Comparison of ENCODE assay signal across 2 cellular contexts in the genomic region with DNA sequence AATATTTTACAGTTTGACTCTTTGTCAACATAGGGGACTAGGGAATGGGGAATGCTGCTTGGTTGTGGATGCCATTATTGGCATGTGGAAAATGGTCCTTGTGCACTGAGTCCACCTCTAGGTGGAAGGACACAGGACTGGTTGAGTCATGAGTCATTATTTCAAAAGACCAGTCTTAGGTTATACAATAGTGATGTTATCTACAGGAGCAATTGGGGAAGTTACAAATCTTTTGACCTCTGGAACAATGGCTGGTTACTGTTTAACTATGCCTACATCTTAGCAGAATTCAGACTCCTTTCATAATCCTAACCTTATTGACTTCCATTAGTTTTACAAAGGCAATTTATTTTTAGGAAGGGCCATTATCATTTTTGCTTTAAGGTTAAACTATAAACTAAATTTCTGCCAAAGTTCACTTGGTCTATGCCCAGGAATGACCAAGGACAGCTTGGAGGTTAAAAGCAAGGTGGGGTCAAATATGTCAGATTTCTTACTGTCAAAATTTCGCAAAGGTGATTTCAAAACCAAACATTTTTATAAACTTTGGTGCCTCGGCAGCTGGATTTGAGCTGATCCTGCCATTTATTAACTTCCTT.
TF ChIP-seq lines count a peak whose summit lies in the region.

No MANE protein-coding gene starts in this region.

TF ChIP-seq in GM12878, 131 proteins besides CTCF, POLR2A, EP300 and RAD21:
- TF ChIP-seq IKZF1 (conservative IDR thresholded peaks at IDR 0.05) (peak; percentile 34; the same call in 1 of the 2 replicates), ATF7 (IDR thresholded peaks at IDR 0.05; ENCODE audit: low read depth) (no peak)

TF ChIP-seq in liver, 16 proteins besides CTCF, POLR2A, EP300 and RAD21:
- TF ChIP-seq TAF1 (conservative IDR thresholded peaks at IDR 0.05) (no peak), JUND (IDR thresholded peaks at IDR 0.05) (peak; percentile 97 to 99), SP1 (IDR thresholded peaks at IDR 0.05) (peak; percentile 97), HNF4G (IDR thresholded peaks at IDR 0.05) (peak; percentile 75), EGR1 (IDR thresholded peaks at IDR 0.05; ENCODE audit: low read depth in 2 of 2) (peak in 1 of 2 donors; percentile 14), GABPA (IDR thresholded peaks at IDR 0.05 in 1 of 2, conservative IDR thresholded peaks at IDR 0.05 in 1 of 2) (peak in 1 of 2 donors; percentile 42), HNF4A (conservative IDR thresholded peaks at IDR 0.05) (peak; percentile 91 to 95), FOXA1 (IDR thresholded peaks at IDR 0.05) (no peak), FOXA2 (IDR thresholded peaks at IDR 0.05) (peak; percentile 73), RXRA (IDR thresholded peaks at IDR 0.05) (peak; percentile 94 to 96), NR2F2 (IDR thresholded peaks at IDR 0.05) (peak; percentile 92), YY1 (IDR thresholded peaks at IDR 0.05) (peak; percentile 88)
- TF ChIP-seq, protein P1, sequence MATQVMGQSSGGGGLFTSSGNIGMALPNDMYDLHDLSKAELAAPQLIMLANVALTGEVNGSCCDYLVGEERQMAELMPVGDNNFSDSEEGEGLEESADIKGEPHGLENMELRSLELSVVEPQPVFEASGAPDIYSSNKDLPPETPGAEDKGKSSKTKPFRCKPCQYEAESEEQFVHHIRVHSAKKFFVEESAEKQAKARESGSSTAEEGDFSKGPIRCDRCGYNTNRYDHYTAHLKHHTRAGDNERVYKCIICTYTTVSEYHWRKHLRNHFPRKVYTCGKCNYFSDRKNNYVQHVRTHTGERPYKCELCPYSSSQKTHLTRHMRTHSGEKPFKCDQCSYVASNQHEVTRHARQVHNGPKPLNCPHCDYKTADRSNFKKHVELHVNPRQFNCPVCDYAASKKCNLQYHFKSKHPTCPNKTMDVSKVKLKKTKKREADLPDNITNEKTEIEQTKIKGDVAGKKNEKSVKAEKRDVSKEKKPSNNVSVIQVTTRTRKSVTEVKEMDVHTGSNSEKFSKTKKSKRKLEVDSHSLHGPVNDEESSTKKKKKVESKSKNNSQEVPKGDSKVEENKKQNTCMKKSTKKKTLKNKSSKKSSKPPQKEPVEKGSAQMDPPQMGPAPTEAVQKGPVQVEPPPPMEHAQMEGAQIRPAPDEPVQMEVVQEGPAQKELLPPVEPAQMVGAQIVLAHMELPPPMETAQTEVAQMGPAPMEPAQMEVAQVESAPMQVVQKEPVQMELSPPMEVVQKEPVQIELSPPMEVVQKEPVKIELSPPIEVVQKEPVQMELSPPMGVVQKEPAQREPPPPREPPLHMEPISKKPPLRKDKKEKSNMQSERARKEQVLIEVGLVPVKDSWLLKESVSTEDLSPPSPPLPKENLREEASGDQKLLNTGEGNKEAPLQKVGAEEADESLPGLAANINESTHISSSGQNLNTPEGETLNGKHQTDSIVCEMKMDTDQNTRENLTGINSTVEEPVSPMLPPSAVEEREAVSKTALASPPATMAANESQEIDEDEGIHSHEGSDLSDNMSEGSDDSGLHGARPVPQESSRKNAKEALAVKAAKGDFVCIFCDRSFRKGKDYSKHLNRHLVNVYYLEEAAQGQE (IDR thresholded peaks at IDR 0.05): peak; percentile 34
- TF ChIP-seq, protein P2, sequence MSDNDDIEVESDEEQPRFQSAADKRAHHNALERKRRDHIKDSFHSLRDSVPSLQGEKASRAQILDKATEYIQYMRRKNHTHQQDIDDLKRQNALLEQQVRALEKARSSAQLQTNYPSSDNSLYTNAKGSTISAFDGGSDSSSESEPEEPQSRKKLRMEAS (IDR thresholded peaks at IDR 0.05): peak; percentile 72
- TF ChIP-seq, protein P3, sequence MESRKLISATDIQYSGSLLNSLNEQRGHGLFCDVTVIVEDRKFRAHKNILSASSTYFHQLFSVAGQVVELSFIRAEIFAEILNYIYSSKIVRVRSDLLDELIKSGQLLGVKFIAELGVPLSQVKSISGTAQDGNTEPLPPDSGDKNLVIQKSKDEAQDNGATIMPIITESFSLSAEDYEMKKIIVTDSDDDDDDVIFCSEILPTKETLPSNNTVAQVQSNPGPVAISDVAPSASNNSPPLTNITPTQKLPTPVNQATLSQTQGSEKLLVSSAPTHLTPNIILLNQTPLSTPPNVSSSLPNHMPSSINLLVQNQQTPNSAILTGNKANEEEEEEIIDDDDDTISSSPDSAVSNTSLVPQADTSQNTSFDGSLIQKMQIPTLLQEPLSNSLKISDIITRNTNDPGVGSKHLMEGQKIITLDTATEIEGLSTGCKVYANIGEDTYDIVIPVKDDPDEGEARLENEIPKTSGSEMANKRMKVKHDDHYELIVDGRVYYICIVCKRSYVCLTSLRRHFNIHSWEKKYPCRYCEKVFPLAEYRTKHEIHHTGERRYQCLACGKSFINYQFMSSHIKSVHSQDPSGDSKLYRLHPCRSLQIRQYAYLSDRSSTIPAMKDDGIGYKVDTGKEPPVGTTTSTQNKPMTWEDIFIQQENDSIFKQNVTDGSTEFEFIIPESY (IDR thresholded peaks at IDR 0.05): peak; percentile 88
- TF ChIP-seq, protein P4, sequence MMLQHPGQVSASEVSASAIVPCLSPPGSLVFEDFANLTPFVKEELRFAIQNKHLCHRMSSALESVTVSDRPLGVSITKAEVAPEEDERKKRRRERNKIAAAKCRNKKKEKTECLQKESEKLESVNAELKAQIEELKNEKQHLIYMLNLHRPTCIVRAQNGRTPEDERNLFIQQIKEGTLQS (IDR thresholded peaks at IDR 0.05): peak; percentile 97
